Comparison of ENCODE assay signal across 21 cellular contexts in the genomic region with DNA sequence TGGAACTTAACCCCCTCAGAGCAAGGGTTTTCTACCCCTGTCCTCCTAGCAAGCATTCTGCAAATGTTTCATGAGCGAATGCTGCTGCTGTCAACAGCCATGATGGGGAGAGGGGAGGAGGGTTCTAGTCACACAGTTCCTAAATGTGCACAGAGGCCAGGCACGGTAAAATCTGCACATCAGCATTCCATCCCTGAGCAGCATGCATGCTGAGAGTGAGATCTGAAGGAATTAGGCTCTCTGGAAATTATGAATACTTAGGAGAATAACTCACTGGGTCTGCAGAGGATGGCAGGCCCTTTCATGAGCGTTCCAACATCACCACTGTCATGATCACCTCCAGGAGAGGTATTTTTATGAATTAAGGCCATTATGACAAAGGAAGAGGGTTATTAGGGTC. TPM values are rescaled to one million over a fixed set of nuclear protein-coding genes. Genes with fewer than 3 reads are reported as not detected.
A peak's percentile ranks its signal among the peaks of the same experiment; 100 is the strongest.
DNase-seq lines count a peak whose midpoint lies in the region; ATAC-seq and TF ChIP-seq lines count a peak whose summit lies in the region.
"Had no signal": no experiment of that assay in that cellular context is flagged by ENCODE, and none has a peak within 500 bp of the region (broad histone marks: within the 10 kb centered on the region; RNA-seq: fewer than 3 reads in every experiment).

No MANE protein-coding gene starts in this region.

- WGBS in mammary epithelial cell (ENCODE audit: low coverage, missing lambda C conversion rate) = 77% methylated on average over 3 of the region's 3 CpGs
- 71% methylated on average over 3 of the region's 3 CpGs for WGBS in smooth muscle cell (ENCODE audit: low lambda C conversion rate)

- no peaks in the 10 kb centered on the region for H3K36me3 Mint-ChIP-seq in neural crest cell (ENCODE audit: low read depth)

- intact Hi-C loops in breast epithelium (cut with DNase I; ENCODE audit: low total_unique reads) (no loop called here), mammary epithelial cell (cut with micrococcal nuclease) (no loop called here)

- H3K27me3 ChIP-seq in breast epithelium (no peaks in the 10 kb centered on the region), mammary epithelial cell (ENCODE audit: insufficient read depth, low read length) (no peaks in the 10 kb centered on the region), smooth muscle cell (ENCODE audit: low read depth) (no peaks in the 10 kb centered on the region), SJCRH30 (no peaks in the 10 kb centered on the region)

- H3K27ac ChIP-seq in breast epithelium (no peak overlapping the region), mammary epithelial cell (ENCODE audit: insufficient read depth, low read depth, low read length) (no peak overlapping the region), smooth muscle cell (ENCODE audit: low read depth) (peak overlapping the region; percentile 64), SJCRH30 (no peak overlapping the region)
- H3K27ac ChIP-seq: 22Rv1, A549, C4-2B had no signal

- H3K4me3 ChIP-seq in breast epithelium = peak overlapping the region in 2 of 3 donors; percentile 45 to 65
- H3K4me3 ChIP-seq in mammary epithelial cell (replicated peaks in 1 of 3; ENCODE audit: insufficient read depth in 1 of 3, low read depth in 2 of 3, low read length in 3 of 3) = no peak overlapping the region
- H3K4me3 ChIP-seq in smooth muscle cell = no peak overlapping the region
- H3K4me3 ChIP-seq in SJCRH30 = no peak overlapping the region
- H3K4me3 ChIP-seq: A549, GM23338, K562 had no signal

- BruUV-seq in mammary epithelial cell (replicated peaks; lab: Mats Ljungman, UMichigan) = no TSS peak

- TF ChIP-seq POLR2A in breast epithelium (IDR thresholded peaks at IDR 0.05) = no peak

- H3K79me2 ChIP-seq in mammary epithelial cell (ENCODE audit: insufficient read depth, low read length) = no peaks in the 10 kb centered on the region
- H3K79me2 ChIP-seq in smooth muscle cell (ENCODE audit: low read depth) = no peaks in the 10 kb centered on the region

- H4K20me1 ChIP-seq in mammary epithelial cell (ENCODE audit: insufficient read depth, low read length) (no peaks in the 10 kb centered on the region), smooth muscle cell (ENCODE audit: low read depth) (no peaks in the 10 kb centered on the region)

- dilution Hi-C loops in mammary epithelial cell (cut with HindIII; ENCODE audit: low sequenced_read_pairs) = no loop called here

- peaks cover 4% of the 10 kb centered on the region for H3K9me3 Mint-ChIP-seq in neural crest cell
- H3K9me3 Mint-ChIP-seq: CD4-positive, alpha-beta T cell; GM23338; HFFc6 had no signal

- H3K9ac ChIP-seq in mammary epithelial cell (ENCODE audit: insufficient read depth, low read length) (no peak overlapping the region), smooth muscle cell (ENCODE audit: low read depth) (peak overlapping the region; percentile 28)

- H3K4me2 ChIP-seq in mammary epithelial cell (ENCODE audit: insufficient read depth, low read depth, low read length) (no peak overlapping the region), smooth muscle cell (peak overlapping the region; percentile 73)
- H3K4me2 ChIP-seq: A549, GM23338 had no signal

- peaks cover 13% of the 10 kb centered on the region for H3K4me1 Mint-ChIP-seq in neural crest cell

- CTCF ChIA-PET in mammary epithelial cell (lab: Charles Lee; ENCODE audit: low non-redundant PET) = no interaction called here

- no peaks in the 10 kb centered on the region for H3K27me3 Mint-ChIP-seq in neural crest cell (ENCODE audit: low read depth)

- H3K4me3 Mint-ChIP-seq in neural crest cell = no peak overlapping the region
- H3K4me3 Mint-ChIP-seq: CD4-positive, alpha-beta T cell; GM23338; HFFc6 had no signal

- TF ChIP-seq CTCF in breast epithelium (IDR thresholded peaks at IDR 0.05) (no peak), mammary epithelial cell (conservative IDR thresholded peaks at IDR 0.05 in 1 of 2, IDR thresholded peaks at IDR 0.05 in 1 of 2; ENCODE audit: extremely low read depth in 1 of 2, insufficient read depth in 1 of 2, low read depth in 1 of 2, low read length in 2 of 2) (no peak), neural crest cell (conservative IDR thresholded peaks at IDR 0.05) (no peak), smooth muscle cell (IDR thresholded peaks at IDR 0.05; ENCODE audit: borderline replicate concordance, insufficient read depth, poor library complexity, severe bottlenecking) (no peak)

- H3K36me3 ChIP-seq in breast epithelium (no peaks in the 10 kb centered on the region), mammary epithelial cell (ENCODE audit: insufficient read depth, low read length) (no peaks in the 10 kb centered on the region), smooth muscle cell (ENCODE audit: low read depth) (no peaks in the 10 kb centered on the region), SJCRH30 (no peaks in the 10 kb centered on the region)

- H3K9me3 ChIP-seq in breast epithelium = no peaks in the 10 kb centered on the region
- H3K9me3 ChIP-seq in mammary epithelial cell (replicated peaks; ENCODE audit: insufficient read depth, low read length) = no peaks in the 10 kb centered on the region
- H3K9me3 ChIP-seq in smooth muscle cell (replicated peaks; ENCODE audit: low read depth) = no peaks in the 10 kb centered on the region
- no peaks in the 10 kb centered on the region for H3K9me3 ChIP-seq in SJCRH30 (replicated peaks)
- H3K9me3 ChIP-seq: A549, Caco-2 had no signal

- ATAC-seq in HG03571 (IDR thresholded peaks at IDR 0.05; ENCODE audit: unreplicated experiment) (no peak), GM18502 (IDR thresholded peaks at IDR 0.05; ENCODE audit: poor library complexity, unreplicated experiment) (no peak)
- ATAC-seq: A549, GM23338, K562 had no signal

- peak overlapping the region; percentile 75 for H3K27ac Mint-ChIP-seq in neural crest cell (ENCODE audit: unreplicated experiment)
- H3K27ac Mint-ChIP-seq: CD4-positive, alpha-beta T cell; GM23338; HFFc6 had no signal

- H3K4me1 ChIP-seq in breast epithelium (no peaks in the 10 kb centered on the region), mammary epithelial cell (ENCODE audit: insufficient read depth, low read length) (peaks cover 9% of the 10 kb centered on the region), smooth muscle cell (ENCODE audit: low read depth) (no peaks in the 10 kb centered on the region), SJCRH30 (no peaks in the 10 kb centered on the region)

- H3F3A ChIP-seq in smooth muscle cell (ENCODE audit: low read depth) = no peaks in the 10 kb centered on the region

- H2AFZ ChIP-seq in mammary epithelial cell (ENCODE audit: low read depth, low read length) = no peak overlapping the region
- no peak overlapping the region for H2AFZ ChIP-seq in smooth muscle cell (ENCODE audit: low read depth)
- H2AFZ ChIP-seq: GM23338 had no signal

- in situ Hi-C loops in mammary epithelial cell (cut with MboI; ENCODE audit: low sequenced_read_pairs in 2 of 2) = no loop called here

- no peak for DNase-seq in breast epithelium (ENCODE audit: low spot score in 2 of 2)
- DNase-seq in mammary epithelial cell = no peak
- DNase-seq in neural crest cell (ENCODE audit: low read depth, low spot score) = no peak
- no peak for DNase-seq in smooth muscle cell (lab: John Stamatoyannopoulos, UW; ENCODE audit: unreplicated experiment)
- DNase-seq in SJCRH30 = no peak
- DNase-seq: AML-193; CD4-positive, alpha-beta T cell; DMS79 treated with DMSO at 0.1 percent for 48 hours; GF-D8; HCEC 1CT; HFFc6; IMR-90 had no signal

RNA-seq across cellular contexts. Expression of a gene that starts 2.1 kb away (rescaled TPM):
- total RNA-seq in breast epithelium = 10 to 100 TPM in 2 of 3 donors, under 1 TPM in 1; 0.16 to 97.0 (median 52.1) TPM
- total RNA-seq in mammary epithelial cell = 1 to 10 TPM in 1 of 2 donors, not detected in 1; 4.2 TPM
- 0.18 TPM for polyA plus RNA-seq in mammary epithelial cell
- polyA minus RNA-seq in mammary epithelial cell = 0.93 TPM
- total RNA-seq in neural crest cell = 0.43 and 0.47 TPM in 2 replicates
- 25.4 and 33.0 TPM in 2 replicates for total RNA-seq in smooth muscle cell
- 7.1 and 41.2 TPM in 2 replicates for polyA plus RNA-seq in smooth muscle cell
- 0.40 and 0.41 TPM in 2 replicates for total RNA-seq in SJCRH30 (2014; rRNA removed; shearing (Covaris generic))
- total RNA-seq: CD4-positive, alpha-beta T cell; GM23338; HFFc6; IMR-90; K562 had no signal
- polyA plus RNA-seq: BJ, GM23338, IMR-90, K562 had no signal

Comparison
In these comparisons a context has a peak if more than half of its experiments do, and no peak if none do; other contexts are left out.
1. H3K4me3 ChIP-seq: peak in breast epithelium (2 of 3); none in mammary epithelial cell (0 of 3), smooth muscle cell (single experiment) and SJCRH30 (single experiment).